Comparison of ENCODE assay signal across 8 cellular contexts in genomic region chr2:23385351-23385747, GRCh38. TPM values are rescaled to one million over a fixed set of nuclear protein-coding genes. Genes with fewer than 3 reads are reported as not detected.
DNase-seq lines count a peak whose midpoint lies in the region; ATAC-seq and TF ChIP-seq lines count a peak whose summit lies in the region.

No MANE protein-coding gene starts in this region.

- peak overlapping the region; percentile 60 for H3K27ac ChIP-seq in C4-2B
- no peak overlapping the region for H3K27ac ChIP-seq in SJSA1
- no peak overlapping the region for H3K27ac ChIP-seq in endodermal cell (ENCODE audit: low read depth, low read length)
- peak overlapping the region; percentile 85 for H3K27ac ChIP-seq in muscle layer of colon (ENCODE audit: low read depth, low read length)

- H3K27me3 ChIP-seq in SJSA1 (replicated peaks) = peaks cover 39% of the 10 kb centered on the region
- peaks cover 82% of the 10 kb centered on the region for H3K27me3 ChIP-seq in endodermal cell (ENCODE audit: control insufficient read depth, insufficient read depth, low read length, poor library complexity, severe bottlenecking)
- H3K27me3 ChIP-seq in muscle layer of colon (ENCODE audit: control insufficient read depth in 1 of 2, insufficient read depth in 2 of 2, low read length in 2 of 2) = peaks cover 0 to 11% of the 10 kb centered on the region in 2 donors

- H3K36me3 Mint-ChIP-seq in endodermal cell (ENCODE audit: low read depth) = no peaks in the 10 kb centered on the region

- H3K27me3 Mint-ChIP-seq in endodermal cell (ENCODE audit: insufficient read depth) = peaks cover 81% of the 10 kb centered on the region

- DNase-seq in SJSA1 (ENCODE audit: low read depth in 1 of 2, low spot score in 2 of 2) = peak in 1 of 2 experiments; percentile 39
- peak; percentile 79 for DNase-seq in endodermal cell
- no peak for DNase-seq in SHP77 treated with DMSO at 0.1 percent for 48 hours (lab: John Stamatoyannopoulos, UW)
- DNase-seq in NK-92 (lab: John Stamatoyannopoulos, UW; ENCODE audit: unreplicated experiment) = no peak

- H3K9ac ChIP-seq in endodermal cell (ENCODE audit: extremely low read depth, low read length, poor library complexity, severe bottlenecking) (no peak overlapping the region), muscle layer of colon (ENCODE audit: low read length) (no peak overlapping the region)

- no peak overlapping the region for H3K27ac Mint-ChIP-seq in endodermal cell

- ATAC-seq in GM19023 (IDR thresholded peaks at IDR 0.05; ENCODE audit: unreplicated experiment) (peak; percentile 33), HG03095 (IDR thresholded peaks at IDR 0.05; ENCODE audit: unreplicated experiment) (peak; percentile 22)

- no peaks in the 10 kb centered on the region for H3K4me1 Mint-ChIP-seq in endodermal cell

- H3K9me3 ChIP-seq in SJSA1 (replicated peaks) (no peaks in the 10 kb centered on the region; the same call in 1 of the 2 replicates), endodermal cell (ENCODE audit: control insufficient read depth, low read length) (no peaks in the 10 kb centered on the region), muscle layer of colon (ENCODE audit: low read length) (no peaks in the 10 kb centered on the region)

- H3K9me3 Mint-ChIP-seq in endodermal cell = no peaks in the 10 kb centered on the region

- WGBS in endodermal cell (ENCODE audit: insufficient coverage in 1 of 2, insufficient read length in 1 of 2), 2 experiments = 0% methylated on average over 52 of the region's 52 CpGs; no CpG with 5 or more reads in 1 of the 2 experiments

- TF ChIP-seq CTCF in C4-2B (conservative IDR thresholded peaks at IDR 0.05) = no peak
- TF ChIP-seq CTCF in endodermal cell (conservative IDR thresholded peaks at IDR 0.05) = peak; percentile 14

- H3K4me3 ChIP-seq in SJSA1 (peak overlapping the region; percentile 52), endodermal cell (ENCODE audit: low read length) (no peak overlapping the region), muscle layer of colon (ENCODE audit: low read depth in 1 of 2, low read length in 2 of 2) (peak overlapping the region; percentile 82 to 89)

- peak overlapping the region; percentile 62 for H3K4me3 Mint-ChIP-seq in endodermal cell

- H3K4me1 ChIP-seq in SJSA1 (replicated peaks) (peaks cover 44% of the 10 kb centered on the region), endodermal cell (ENCODE audit: control insufficient read depth, insufficient read depth, low read length) (no peaks in the 10 kb centered on the region), muscle layer of colon (ENCODE audit: insufficient read depth, low read length) (peaks cover 14% of the 10 kb centered on the region)

- H3K36me3 ChIP-seq in SJSA1 (no peaks in the 10 kb centered on the region), endodermal cell (ENCODE audit: control insufficient read depth, insufficient read depth, low read length) (no peaks in the 10 kb centered on the region), muscle layer of colon (ENCODE audit: insufficient read depth, low read length) (no peaks in the 10 kb centered on the region)

RNA-seq across cellular contexts. Expression of gene KLHL29, which starts 0.4 kb away (rescaled TPM):
- total RNA-seq in SJSA1 (2014; rRNA removed; shearing (Covaris generic)) = 1.1 and 1.9 TPM in 2 replicates
- total RNA-seq in endodermal cell = 1 to 10 TPM; 1.0 to 2.4 TPM
- polyA plus RNA-seq in endodermal cell (2013, experiment 1 of 2) = 5.7 TPM
- polyA plus RNA-seq in endodermal cell (2013, experiment 2 of 2) = 4.6 TPM

Comparison
In these comparisons a context has a peak if more than half of its experiments do, and no peak if none do; other contexts are left out.
1. H3K27ac ChIP-seq: peak in C4-2B (single experiment) and muscle layer of colon (single experiment); none in SJSA1 (single experiment) and endodermal cell (single experiment).